Comparison of ENCODE assay signal across 20 cellular contexts in the genomic region with DNA sequence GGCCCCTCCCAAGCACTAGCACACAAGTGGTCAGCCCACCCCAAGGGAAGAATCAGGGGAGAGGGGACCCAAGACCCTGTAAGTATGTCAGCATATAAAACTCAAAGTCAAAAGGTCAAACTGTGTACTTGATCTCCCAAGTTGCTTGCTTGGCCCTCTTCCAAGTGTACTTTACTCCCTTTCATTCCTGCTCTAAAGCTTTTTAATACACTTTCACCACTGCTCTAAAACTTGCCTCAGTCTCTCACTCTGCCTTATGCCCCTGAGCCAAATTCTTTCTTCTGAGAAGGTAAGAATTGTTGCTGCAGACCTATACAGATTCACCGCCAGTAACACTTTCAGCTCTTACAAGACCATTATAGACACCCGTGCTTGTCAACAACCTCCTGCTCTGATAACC. TPM values are rescaled to one million over a fixed set of nuclear protein-coding genes. Genes with fewer than 3 reads are reported as not detected.
DNase-seq lines count a peak whose midpoint lies in the region; ATAC-seq, FAIRE-seq and TF ChIP-seq lines count a peak whose summit lies in the region.
"Had no signal": no experiment of that assay in that cellular context is flagged by ENCODE, and none has a peak within 500 bp of the region (broad histone marks: within the 10 kb centered on the region; RNA-seq: fewer than 3 reads in every experiment).

No MANE protein-coding gene starts in this region.

- H3K14ac ChIP-seq in H1 (ENCODE audit: insufficient read length), result no peak overlapping the region

- POLR2A ChIA-PET in CD8-positive, alpha-beta memory T cell (lab: Charles Lee), result interaction anchor here (1.5 kb wide), 1 partner anchor 15 kb away, joined by 8 read pairs; a partner anchor contains a TSS
- POLR2A ChIA-PET in T-cell (lab: Charles Lee) (no interaction called here), H1 (lab: Charles Lee; ENCODE audit: partially characterized antibody) (interaction anchor here (2.7 kb wide), 1 partner anchor 15 kb away, joined by 13 read pairs; a partner anchor contains a TSS)

- CTCF ChIA-PET in CD8-positive, alpha-beta memory T cell (lab: Charles Lee), result interaction anchor here (1.9 to 6.2 kb wide), 2 partner anchors 9 to 16 kb away, joined by 4 to 44 read pairs; a partner anchor contains a TSS
- CTCF ChIA-PET in T-cell (lab: Charles Lee), result interaction anchor here in 1 of 2 donors (0.6 to 4.9 kb wide), 2 partner anchors 19 to 769 kb away, joined by 6 to 69 read pairs; no protein-coding TSS in a partner anchor
- CTCF ChIA-PET in H1 (lab: Charles Lee; ENCODE audit: partially characterized antibody), result interaction anchor here (2.3 kb wide), 1 partner anchor 17 kb away, joined by 6 read pairs; no protein-coding TSS in a partner anchor

- ATAC-seq in T-cell (replicated peaks in 1 of 4), result no peak
- no peak for ATAC-seq in GM19324 (IDR thresholded peaks at IDR 0.05; ENCODE audit: low FRiP score, unreplicated experiment)
- ATAC-seq: gastroesophageal sphincter, pancreas had no signal

- no peaks in the 10 kb centered on the region for H3K36me3 ChIP-seq in BLaER1
- no peaks in the 10 kb centered on the region for H3K36me3 ChIP-seq in CD8-positive, alpha-beta memory T cell (ENCODE audit: insufficient read depth, low read length)
- no peaks in the 10 kb centered on the region for H3K36me3 ChIP-seq in H1 (ENCODE audit: control insufficient read depth in 2 of 4, insufficient read depth in 4 of 4, low read length in 3 of 4)
- H3K36me3 ChIP-seq: gastroesophageal sphincter, pancreas, suprapubic skin had no signal

- no peak for FAIRE-seq in H1 (lab: Jason Lieb, UNC)
- FAIRE-seq: pancreas had no signal

- no peaks in the 10 kb centered on the region for H3K79me1 ChIP-seq in H1 (ENCODE audit: low read depth, low read length)

- H2AFZ ChIP-seq in H1 (ENCODE audit: low read length), result no peak overlapping the region

- H2BK5ac ChIP-seq in H1 (ENCODE audit: low read depth, low read length), result peak overlapping the region; percentile 49; the same call in 1 of the 2 replicates

- peak overlapping the region; percentile 89 for H2BK120ac ChIP-seq in H1 (replicated peaks; ENCODE audit: low read depth, low read length)

- no peak overlapping the region for H2AK5ac ChIP-seq in H1 (ENCODE audit: low read depth, low read length)

- H3K4me1 Mint-ChIP-seq in CD8-positive, alpha-beta memory T cell, result peaks cover 36 to 43% (median 41%) of the 10 kb centered on the region in 3 donors
- H3K4me1 Mint-ChIP-seq in T-cell, result peaks cover 43 to 45% (median 45%) of the 10 kb centered on the region in 3 donors

- TF ChIP-seq POLR2A in H1 (IDR thresholded peaks at IDR 0.05; ENCODE audit: control extremely low read depth in 1 of 2, low read depth in 2 of 2, low read length in 2 of 2), result no peak

- H3K18ac ChIP-seq in H1 (ENCODE audit: extremely low read depth, low read length), result no peak overlapping the region

- no peaks in the 10 kb centered on the region for H3K79me2 ChIP-seq in H1 (ENCODE audit: control insufficient read depth in 1 of 2, insufficient read depth in 2 of 2, low read length in 2 of 2)

- WGBS in H1 (ENCODE audit: extremely low coverage in 1 of 2, insufficient coverage in 1 of 2, insufficient read length in 1 of 2, insufficient replicate concordance in 2 of 2, low coverage in 1 of 2, low lambda C conversion rate in 2 of 2, missing lambda C conversion rate in 1 of 2), 2 experiments, result 88% methylated on average over 2 of the region's 2 CpGs; no CpG with 5 or more reads in 1 of the 2 experiments

- H3K9ac ChIP-seq in BLaER1 (peak overlapping the region; percentile 86), H1 (replicated peaks in 1 of 4; ENCODE audit: extremely low read depth in 1 of 4, low read depth in 3 of 4, low read length in 3 of 4) (no peak overlapping the region)

- no peak overlapping the region for H3K4ac ChIP-seq in H1 (replicated peaks; ENCODE audit: insufficient read length, low read depth, low read length)

- H3K27me3 Mint-ChIP-seq in CD8-positive, alpha-beta memory T cell, result no peaks in the 10 kb centered on the region
- H3K27me3 Mint-ChIP-seq in T-cell, result no peaks in the 10 kb centered on the region
- H3K27me3 Mint-ChIP-seq: activated naive CD4-positive, alpha-beta T cell treated with anti-CD3 and anti-CD28 coated beads, Interleukin-2, amount 50 U/mL, for 24 hours; brain had no signal

- TF ChIP-seq EP300 in H1 (IDR thresholded peaks at IDR 0.05; ENCODE audit: borderline replicate concordance in 1 of 2, low read depth in 2 of 2, low read length in 2 of 2), result no peak

- H4K20me1 ChIP-seq in BLaER1 (no peaks in the 10 kb centered on the region), H1 (replicated peaks in 1 of 2; ENCODE audit: control insufficient read depth in 1 of 2, insufficient read depth in 2 of 2, low read length in 2 of 2) (no peaks in the 10 kb centered on the region)

- no peak overlapping the region for H4K5ac ChIP-seq in H1 (ENCODE audit: insufficient read length, low read depth, low read length)

- H3K9me3 ChIP-seq in BLaER1, result 0 out of 2 replicates have a peak, but pooled peaks cover 10% of the 10 kb centered on the region
- H3K9me3 ChIP-seq in CD8-positive, alpha-beta memory T cell (ENCODE audit: low read length), result no peaks in the 10 kb centered on the region
- H3K9me3 ChIP-seq in H1 (ENCODE audit: insufficient read depth in 2 of 2, low read depth in 1 of 2, low read length in 1 of 2), result no peaks in the 10 kb centered on the region; a peak in 1 of 4 replicates
- H3K9me3 ChIP-seq: gastroesophageal sphincter, pancreas, suprapubic skin had no signal

- H3K23me2 ChIP-seq in H1 (ENCODE audit: low read depth, low read length), result no peaks in the 10 kb centered on the region

- no peak overlapping the region for H3K56ac ChIP-seq in H1 (replicated peaks; ENCODE audit: insufficient read length, low read depth, low read length)

- DNase-seq in CD8-positive, alpha-beta memory T cell, result no peak
- no peak for DNase-seq in T-cell
- no peak for DNase-seq in H1 (ENCODE audit: low read depth in 1 of 2, low spot score in 2 of 2)
- no peak for DNase-seq in HPDE6-E6E7 (ENCODE audit: extremely low spot score)
- no peak for DNase-seq in SKM-1 treated with dmso at 0.1 percent for 144 hours (lab: John Stamatoyannopoulos, UW; ENCODE audit: unreplicated experiment)
- no peak for DNase-seq in NCI-H1048 (lab: John Stamatoyannopoulos, UW)
- DNase-seq: activated CD8-positive, alpha-beta memory T cell treated with anti-CD3 and anti-CD28 coated beads, Interleukin-2, amount 50 U/mL, for 48 hours; dermis blood vessel endothelial cell; NCI-H2081; NCI-H524 treated with DMSO at 0.1 percent for 48 hours; pancreas; stimulated activated CD4-positive, alpha-beta T cell treated with anti-CD3 and anti-CD28 coated beads, Interleukin-4, amount 100 ng/mL, for 1 hour had no signal

- H3K4me3 Mint-ChIP-seq in CD8-positive, alpha-beta memory T cell, result peak overlapping the region in 3 of 7 donors; percentile 5 to 40 (median 15)
- no peak overlapping the region for H3K4me3 Mint-ChIP-seq in T-cell
- H3K4me3 Mint-ChIP-seq: activated naive CD4-positive, alpha-beta T cell treated with anti-CD3 and anti-CD28 coated beads, Interleukin-2, amount 50 U/mL, for 24 hours; brain had no signal

- H3K27ac Mint-ChIP-seq in CD8-positive, alpha-beta memory T cell, result peak overlapping the region; percentile 2 to 96 (median 76)
- peak overlapping the region; percentile 98 to 99 for H3K27ac Mint-ChIP-seq in T-cell

- no peak for TF ChIP-seq RAD21 in H1 (IDR thresholded peaks at IDR 0.05 in 1 of 2, conservative IDR thresholded peaks at IDR 0.05 in 1 of 2; ENCODE audit: low read depth in 2 of 2, low read length in 2 of 2)

- no peaks in the 10 kb centered on the region for H3K9me3 Mint-ChIP-seq in CD8-positive, alpha-beta memory T cell
- no peaks in the 10 kb centered on the region for H3K9me3 Mint-ChIP-seq in T-cell
- H3K9me3 Mint-ChIP-seq: activated naive CD4-positive, alpha-beta T cell treated with anti-CD3 and anti-CD28 coated beads, Interleukin-2, amount 50 U/mL, for 24 hours had no signal

- H2BK20ac ChIP-seq in H1 (ENCODE audit: low read length), result peak overlapping the region; percentile 8; the same call in 1 of the 2 replicates

- H3K4me1 ChIP-seq in BLaER1 (peaks cover 88% of the 10 kb centered on the region), H1 (replicated peaks in 1 of 4; ENCODE audit: control insufficient read depth in 3 of 4, insufficient read depth in 4 of 4, low read length in 3 of 4) (peaks cover 0 to 11% (median 5%) of the 10 kb centered on the region in 4 experiments; a peak in 4 of 7 replicates)
- peaks cover 34% of the 10 kb centered on the region for H3K4me1 ChIP-seq in CD8-positive, alpha-beta memory T cell (ENCODE audit: insufficient read depth, low read length)
- H3K4me1 ChIP-seq: pancreas had no signal

- H2BK12ac ChIP-seq in H1 (ENCODE audit: low read depth, low read length), result peak overlapping the region; percentile 18; the same call in 1 of the 2 replicates

- no peak overlapping the region for H4K91ac ChIP-seq in H1 (replicated peaks; ENCODE audit: insufficient read length, low read length)

- H3K36me3 Mint-ChIP-seq in CD8-positive, alpha-beta memory T cell, result peaks cover 0 to 7% (median 1%) of the 10 kb centered on the region in 3 donors
- H3K36me3 Mint-ChIP-seq in T-cell, result peaks cover 4% of the 10 kb centered on the region
- H3K36me3 Mint-ChIP-seq: brain had no signal

- no peak overlapping the region for H3K23ac ChIP-seq in H1 (ENCODE audit: insufficient read length)

- H3K4me3 ChIP-seq in BLaER1 (0 out of 2 replicates have a peak overlapping the region, but pooled peaks have one; percentile 51), H1 (ENCODE audit: extremely low read depth in 1 of 4, insufficient read depth in 2 of 4, low read depth in 3 of 4, low read length in 4 of 4) (no peak overlapping the region)
- H3K4me3 ChIP-seq in CD8-positive, alpha-beta memory T cell (ENCODE audit: low read length), result no peak overlapping the region
- H3K4me3 ChIP-seq: gastroesophageal sphincter, pancreas, suprapubic skin had no signal

- H4K8ac ChIP-seq in H1 (ENCODE audit: extremely low read depth, insufficient read depth, low read length), result no peak overlapping the region

- no peak overlapping the region for H2BK15ac ChIP-seq in H1 (ENCODE audit: low read length)

- H3K4me2 ChIP-seq in BLaER1, result peak overlapping the region; percentile 85
- no peak overlapping the region for H3K4me2 ChIP-seq in H1 (ENCODE audit: insufficient read depth in 1 of 2, low read depth in 2 of 2, low read length in 2 of 2)

- TF ChIP-seq CTCF in H1 (IDR thresholded peaks at IDR 0.05; ENCODE audit: control extremely low read depth in 1 of 3, insufficient read depth in 1 of 3, low read depth in 1 of 3, low read length in 3 of 3), result no peak

- no peaks in the 10 kb centered on the region for H3K27me3 ChIP-seq in BLaER1
- H3K27me3 ChIP-seq in CD8-positive, alpha-beta memory T cell (ENCODE audit: insufficient read depth, low read length, poor library complexity, severe bottlenecking), result no peaks in the 10 kb centered on the region
- no peaks in the 10 kb centered on the region for H3K27me3 ChIP-seq in H1 (replicated peaks in 1 of 4; ENCODE audit: control insufficient read depth in 3 of 4, extremely low read depth in 1 of 4, insufficient read depth in 3 of 4, low read length in 3 of 4)
- H3K27me3 ChIP-seq: gastroesophageal sphincter, pancreas, suprapubic skin had no signal

- H3K27ac ChIP-seq in BLaER1 (peak overlapping the region; percentile 95), H1 (ENCODE audit: low read depth, low read length) (no peak overlapping the region)
- H3K27ac ChIP-seq in CD8-positive, alpha-beta memory T cell (ENCODE audit: low read depth, low read length), result no peak overlapping the region
- H3K27ac ChIP-seq: gastroesophageal sphincter, pancreas, suprapubic skin had no signal

RNA-seq across cellular contexts. Expression of a gene that starts 15.1 kb away (rescaled TPM):
- 10 to 100 TPM; 62.1 to 70.7 TPM for total RNA-seq in CD8-positive, alpha-beta memory T cell
- 102 TPM for polyA plus RNA-seq in CD8-positive, alpha-beta memory T cell
- 10 to 100 TPM; 60.5 to 90.2 (median 68.6) TPM for total RNA-seq in T-cell
- 43.8 and 43.9 TPM in 2 replicates for total RNA-seq in H1 (2021; fragmentation: NEBNext Ultra II Directional; extraction: Animal tissue kit (Norgen Biotek cat#: 25700))
- 8.5 and 19.3 TPM in 2 replicates for polyA plus RNA-seq in H1 (2011; rRNA removed)
- polyA plus RNA-seq in H1 (2011; cell fraction: cytosol; rRNA removed), result 21.2 TPM
- 7.2 TPM for polyA plus RNA-seq in H1 (2011; cell fraction: nucleus; rRNA removed)
- polyA plus RNA-seq in H1 (2012, experiment 1 of 2), result 26.5 to 52.4 TPM (median 33.4 TPM) in 4 replicates
- polyA plus RNA-seq in H1 (2012, experiment 2 of 2), result 19.3 TPM
- polyA plus RNA-seq in H1 (2013, experiment 1 of 2), result 44.7 TPM
- polyA plus RNA-seq in H1 (2013, experiment 2 of 2), result 45.8 TPM
- polyA minus RNA-seq in H1 (2011; rRNA and poly(A)+ RNA removed), result 17.2 and 19.5 TPM in 2 replicates
- polyA minus RNA-seq in H1 (2011; cell fraction: cytosol; rRNA and poly(A)+ RNA removed), result 11.7 TPM
- polyA minus RNA-seq in H1 (2011; cell fraction: nucleus; rRNA and poly(A)+ RNA removed), result 66.1 TPM

RNA-seq across cellular contexts. Expression of a gene that starts 51.0 kb away (rescaled TPM):
- total RNA-seq in CD8-positive, alpha-beta memory T cell, result not detected
- polyA plus RNA-seq in CD8-positive, alpha-beta memory T cell, result 0.16 TPM
- total RNA-seq in T-cell, result not detected
- total RNA-seq in H1 (2021; fragmentation: NEBNext Ultra II Directional; extraction: Animal tissue kit (Norgen Biotek cat#: 25700)), result 4.9 and 5.4 TPM in 2 replicates
- polyA plus RNA-seq in H1 (2011; rRNA removed), result 4.0 and 5.2 TPM in 2 replicates
- polyA plus RNA-seq in H1 (2011; cell fraction: cytosol; rRNA removed), result 4.3 TPM
- polyA plus RNA-seq in H1 (2011; cell fraction: nucleus; rRNA removed), result 3.2 TPM
- polyA plus RNA-seq in H1 (2012, experiment 1 of 2), result 2.5 to 4.0 TPM (median 3.2 TPM) in 4 replicates
- 2.6 TPM for polyA plus RNA-seq in H1 (2012, experiment 2 of 2)
- 1.8 TPM for polyA plus RNA-seq in H1 (2013, experiment 1 of 2)
- polyA plus RNA-seq in H1 (2013, experiment 2 of 2), result 2.2 TPM
- polyA minus RNA-seq in H1 (2011; rRNA and poly(A)+ RNA removed), result 2.4 and 3.8 TPM in 2 replicates
- polyA minus RNA-seq in H1 (2011; cell fraction: cytosol; rRNA and poly(A)+ RNA removed), result 2.3 TPM
- polyA minus RNA-seq in H1 (2011; cell fraction: nucleus; rRNA and poly(A)+ RNA removed), result 12.3 TPM
- total RNA-seq: dermis blood vessel endothelial cell, epithelial cell of proximal tubule, G401, suprapubic skin had no signal

Comparison
In these comparisons a context has a peak if more than half of its experiments do, and no peak if none do; other contexts are left out.
1. POLR2A ChIA-PET loops: an anchor here in CD8-positive, alpha-beta memory T cell (1.5 kb wide) and H1 (2.7 kb wide); none called in T-cell.